Comparison of ENCODE assay signal across 8 cellular contexts in the genomic region with DNA sequence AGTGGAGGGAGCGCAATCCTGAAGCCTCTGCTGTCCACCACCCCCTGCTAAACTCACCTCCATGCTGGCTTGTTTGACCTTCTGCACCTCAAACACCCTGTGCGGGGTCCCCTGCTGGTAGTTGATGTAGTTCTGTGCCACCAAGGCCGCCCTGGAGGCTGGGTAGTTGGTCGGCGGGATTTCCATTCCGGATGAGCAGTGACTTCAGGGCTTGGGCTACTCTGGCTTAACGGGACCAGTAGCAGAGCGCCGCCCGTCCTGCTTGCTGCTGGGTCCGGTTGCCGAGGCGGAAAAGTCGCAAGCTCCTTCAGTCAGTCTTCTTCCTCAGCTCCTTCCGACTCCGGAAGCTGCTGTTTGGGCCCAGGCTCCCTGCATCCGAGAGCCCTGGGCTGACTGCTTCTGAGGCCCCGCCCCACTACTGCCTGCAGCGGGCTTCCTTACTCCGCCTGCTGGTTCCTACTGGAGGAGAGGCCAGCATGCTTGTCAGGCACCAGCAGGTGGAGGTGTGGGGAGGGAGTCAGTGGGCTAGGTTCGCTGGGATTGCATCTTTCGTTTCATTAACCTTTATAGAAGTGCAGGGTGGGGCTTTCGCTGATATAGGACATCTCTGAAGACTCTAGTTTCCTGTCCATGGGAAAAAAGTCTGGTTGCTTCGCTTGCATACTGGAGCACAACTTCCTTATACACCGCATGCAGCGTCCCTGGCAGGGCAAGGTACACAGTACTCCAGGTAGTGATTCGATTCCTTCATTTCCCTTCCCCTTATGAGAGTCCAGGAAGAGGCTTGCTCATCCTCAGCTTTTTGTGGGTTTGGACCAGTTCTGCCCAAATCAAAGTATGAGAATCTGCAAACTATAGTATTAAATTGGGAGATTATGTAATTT. TPM values are rescaled to one million over a fixed set of nuclear protein-coding genes. Genes with fewer than 3 reads are reported as not detected.
DNase-seq lines count a peak whose midpoint lies in the region; ATAC-seq lines count a peak whose summit lies in the region.

A gene with protein sequence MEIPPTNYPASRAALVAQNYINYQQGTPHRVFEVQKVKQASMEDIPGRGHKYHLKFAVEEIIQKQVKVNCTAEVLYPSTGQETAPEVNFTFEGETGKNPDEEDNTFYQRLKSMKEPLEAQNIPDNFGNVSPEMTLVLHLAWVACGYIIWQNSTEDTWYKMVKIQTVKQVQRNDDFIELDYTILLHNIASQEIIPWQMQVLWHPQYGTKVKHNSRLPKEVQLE (minus strand): TSS at position 356 of the 884 bp plus-strand sequence. CDS start 170 bp downstream, at position 186.

- H3K4me1 Mint-ChIP-seq in CD4-positive, CD25-positive, alpha-beta regulatory T cell: peaks cover 15 to 45% (median 31%) of the 10 kb centered on the region in 4 donors

- H3K4me3 Mint-ChIP-seq in CD4-positive, CD25-positive, alpha-beta regulatory T cell: peak within 1 kb of the TSS; percentile 89 to 97 (median 94)

- peak; percentile 97 to 98 for ATAC-seq in CD4-positive, CD25-positive, alpha-beta regulatory T cell (ENCODE audit: low read depth in 2 of 2)
- ATAC-seq in GM19452 (IDR thresholded peaks at IDR 0.05; ENCODE audit: unreplicated experiment): peak; percentile 100
- peak; percentile 96 for ATAC-seq in HG03575 (IDR thresholded peaks at IDR 0.05; ENCODE audit: extremely low read depth, insufficient number of reproducible peaks, low FRiP score, unreplicated experiment)

- H3K27ac Mint-ChIP-seq in CD4-positive, CD25-positive, alpha-beta regulatory T cell: peak within 1 kb of the TSS; percentile 87 to 95 (median 92)

- no peaks in the 10 kb centered on the region for H3K9me3 Mint-ChIP-seq in CD4-positive, CD25-positive, alpha-beta regulatory T cell

- H3K4me1 ChIP-seq in CD4-positive, CD25-positive, alpha-beta regulatory T cell (ENCODE audit: control insufficient read depth, insufficient read depth, low read length, poor library complexity, severe bottlenecking): peaks cover 18% of the 10 kb centered on the region

- no peaks in the 10 kb centered on the region for H3K9me3 ChIP-seq in CD4-positive, CD25-positive, alpha-beta regulatory T cell (ENCODE audit: control insufficient read depth in 2 of 2, low read length in 2 of 2)
- H3K9me3 ChIP-seq in MG63: no peaks in the 10 kb centered on the region

- peaks cover 23% of the 10 kb centered on the region for H3K36me3 Mint-ChIP-seq in CD4-positive, CD25-positive, alpha-beta regulatory T cell

- peak within 1 kb of the TSS; percentile 69 for H3K27ac ChIP-seq in CD4-positive, CD25-positive, alpha-beta regulatory T cell (ENCODE audit: insufficient read depth, low read length, poor library complexity, severe bottlenecking)

- H3K27me3 ChIP-seq in CD4-positive, CD25-positive, alpha-beta regulatory T cell (ENCODE audit: control insufficient read depth, insufficient read depth, low read length): no peaks in the 10 kb centered on the region
- no peaks in the 10 kb centered on the region for H3K27me3 ChIP-seq in MG63

- no peaks in the 10 kb centered on the region for H3K27me3 Mint-ChIP-seq in CD4-positive, CD25-positive, alpha-beta regulatory T cell

- H3K36me3 ChIP-seq in CD4-positive, CD25-positive, alpha-beta regulatory T cell (ENCODE audit: control insufficient read depth, insufficient read depth, low read length): peaks cover 27% of the 10 kb centered on the region
- peaks cover 49% of the 10 kb centered on the region for H3K36me3 ChIP-seq in MG63

- peak within 1 kb of the TSS; percentile 89 for H3K4me3 ChIP-seq in CD4-positive, CD25-positive, alpha-beta regulatory T cell (ENCODE audit: low read depth, low read length)
- no peak within 1 kb of the TSS for H3K4me3 ChIP-seq in MG63

- DNase-seq in CD4-positive, CD25-positive, alpha-beta regulatory T cell: peak; percentile 76 to 90 (median 79)
- peak; percentile 73 for DNase-seq in activated CD4-positive, CD25-positive, alpha-beta regulatory T cell treated with anti-CD3 and anti-CD28 coated beads, Interleukin-2, amount 50 U/mL, for 72 hours
- DNase-seq in cerebellar nuclear complex (lab: John Stamatoyannopoulos, UW) (peak; percentile 26 to 54), iris pigment epithelial cell (ENCODE audit: low read depth) (peak; percentile 92), MG63 (no peak)
- DNase-seq in stimulated activated CD4-positive, alpha-beta T cell treated with anti-CD3 and anti-CD28 coated beads, Interleukin-12 subunit alpha, Interleukin-12 subunit beta, amount 100 ng/mL, for 4 hours: peak; percentile 59

RNA-seq across cellular contexts. Expression of the gene that starts here (rescaled TPM):
- 6.6 TPM for total RNA-seq in CD4-positive, CD25-positive, alpha-beta regulatory T cell
- 10 to 100 TPM; 23.1 to 31.9 (median 24.7) TPM for polyA plus RNA-seq in CD4-positive, CD25-positive, alpha-beta regulatory T cell
- not detected in 2 replicates for total RNA-seq in MG63 (2014; rRNA removed; shearing (Covaris generic); ENCODE audit: low replicate concordance)
